ENCODE assay signal across 8 cellular contexts in the genomic region with DNA sequence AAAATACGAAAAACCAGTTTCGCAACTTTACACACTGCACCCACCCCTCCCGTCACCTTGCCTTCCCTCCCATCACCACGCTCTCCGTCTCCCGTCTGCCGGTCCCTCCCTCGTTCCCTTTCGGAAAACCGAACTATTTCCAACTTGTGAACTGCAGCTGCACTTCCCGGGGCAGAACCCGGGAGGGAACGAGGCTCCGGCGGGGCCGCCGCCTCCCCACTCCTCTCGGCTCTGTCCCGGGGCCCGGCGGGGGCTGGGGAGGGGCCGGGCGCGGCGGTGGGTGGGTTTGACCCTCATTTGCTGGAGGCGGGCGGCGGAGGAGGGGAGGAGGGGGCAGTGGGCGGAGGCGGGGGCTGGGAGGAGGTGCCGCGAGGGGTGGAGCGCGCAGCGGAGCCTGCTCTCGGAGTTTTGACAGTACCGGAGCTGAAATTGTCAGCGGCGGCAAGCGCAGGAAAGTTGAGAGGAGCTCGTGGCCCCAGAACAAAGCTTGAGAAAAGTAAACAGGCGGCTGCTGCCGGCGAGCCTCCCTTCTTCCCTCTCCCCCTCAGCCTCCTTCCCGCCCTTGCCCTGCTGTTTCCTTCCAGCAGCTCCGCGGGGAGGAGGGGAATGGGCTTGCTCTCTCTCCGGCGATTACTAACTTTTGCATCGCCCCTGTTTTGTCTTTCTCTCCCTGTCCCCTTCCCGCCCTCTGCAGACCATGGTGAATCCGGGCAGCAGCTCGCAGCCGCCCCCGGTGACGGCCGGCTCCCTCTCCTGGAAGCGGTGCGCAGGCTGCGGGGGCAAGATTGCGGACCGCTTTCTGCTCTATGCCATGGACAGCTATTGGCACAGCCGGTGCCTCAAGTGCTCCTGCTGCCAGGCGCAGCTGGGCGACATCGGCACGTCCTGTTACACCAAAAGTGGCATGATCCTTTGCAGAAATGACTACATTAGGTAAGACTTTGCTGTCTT. TPM values are rescaled to one million over a fixed set of nuclear protein-coding genes. Genes with fewer than 3 reads are reported as not detected.
DNase-seq lines count a peak whose midpoint lies in the region; ATAC-seq and TF ChIP-seq lines count a peak whose summit lies in the region.

No MANE protein-coding gene starts in this region.

- TF ChIP-seq CTCF in nephron progenitor cell (IDR thresholded peaks at IDR 0.05) (no peak), testis (IDR thresholded peaks at IDR 0.05) (no peak)

- H3K4me1 Mint-ChIP-seq in nephron progenitor cell: peaks cover 63% of the 10 kb centered on the region

- H3K4me3 ChIP-seq in testis: peak overlapping the region; percentile 91 to 97

- H3K27ac ChIP-seq in testis: peak overlapping the region; percentile 55 to 97

- H3K4me3 Mint-ChIP-seq in nephron progenitor cell: peak overlapping the region; percentile 95

- no peaks in the 10 kb centered on the region for H3K36me3 ChIP-seq in testis (ENCODE audit: low read depth, missing control alignments)

- peak; percentile 52 to 62 for DNase-seq in NCI-H2081 (lab: John Stamatoyannopoulos, UW)
- DNase-seq in NCI-H2081 treated with DMSO at 0.1 percent for 48 hours (lab: John Stamatoyannopoulos, UW): no peak
- peak; percentile 60 for DNase-seq in RKO (ENCODE audit: low spot score)
- peak; percentile 62 for DNase-seq in activated gamma-delta T cell treated with Interleukin-2 at 50 U/mL for 16 hours
- peak; percentile 41 for DNase-seq in foreskin melanocyte
- peak; percentile 91 for DNase-seq in nephron progenitor cell
- DNase-seq in testis: peak; percentile 87

- peaks cover 16% of the 10 kb centered on the region for H3K36me3 Mint-ChIP-seq in nephron progenitor cell (ENCODE audit: low read depth)

- no peak for TF ChIP-seq POLR2A in testis (IDR thresholded peaks at IDR 0.05)

- 1 to 2% methylated on average over 37 to 67 of the region's 67 CpGs for WGBS in testis, 2 donors

- H3K27me3 ChIP-seq in testis: no peaks in the 10 kb centered on the region

- H3K27me3 Mint-ChIP-seq in nephron progenitor cell (ENCODE audit: low read depth, poor library complexity): no peaks in the 10 kb centered on the region

- ATAC-seq in HG03460 (IDR thresholded peaks at IDR 0.05; ENCODE audit: unreplicated experiment): peak; percentile 20

- H3K4me1 ChIP-seq in testis: peaks cover 19% of the 10 kb centered on the region

- peak overlapping the region; percentile 99 for H3K27ac Mint-ChIP-seq in nephron progenitor cell

- H3K9me3 Mint-ChIP-seq in nephron progenitor cell: no peaks in the 10 kb centered on the region

- intact Hi-C loops in testis (cut with DNase I; ENCODE audit: low total_unique reads): no loop called here

- H3K9me3 ChIP-seq in testis: no peaks in the 10 kb centered on the region

RNA-seq across cellular contexts. Expression of gene LMO4, which starts 2.9 kb away (rescaled TPM):
- 10 to 100 TPM; 38.3 to 65.6 TPM for total RNA-seq in testis
- polyA plus RNA-seq in testis (ENCODE audit: insufficient read depth, low read depth, low replicate concordance): 76.6 TPM
